7 cellular contexts compared by ENCODE assay signal in genomic region chr14:103121846-103122577, GRCh38. TPM values are rescaled to one million over a fixed set of nuclear protein-coding genes. Genes with fewer than 3 reads are reported as not detected.
DNase-seq lines count a peak whose midpoint lies in the region; ATAC-seq and TF ChIP-seq lines count a peak whose summit lies in the region.

No MANE protein-coding gene starts in this region.

- H3K9me3 ChIP-seq in HEK293 (ENCODE audit: control insufficient read depth, insufficient read depth, low read depth, low read length) (no peaks in the 10 kb centered on the region), breast epithelium (no peaks in the 10 kb centered on the region), thoracic aorta (no peaks in the 10 kb centered on the region)

- CTCF ChIA-PET in HEK293 (lab: Yijun Ruan, JAX): interaction anchor here (0.7 to 3.0 kb wide), 2 partner anchors 17 to 624 kb away, joined by 3 to 22 read pairs; no protein-coding TSS in a partner anchor

- H3K9me3 Mint-ChIP-seq in naive thymus-derived CD8-positive, alpha-beta T cell: peaks cover 0 to 2% (median 0%) of the 10 kb centered on the region in 9 donors

- H3K27me3 ChIP-seq in breast epithelium (no peaks in the 10 kb centered on the region), thoracic aorta (replicated peaks; ENCODE audit: insufficient read depth) (no peaks in the 10 kb centered on the region)

- peak overlapping the region in 5 of 10 donors; percentile 47 to 61 (median 58) for H3K4me3 Mint-ChIP-seq in naive thymus-derived CD8-positive, alpha-beta T cell

- intact Hi-C loops in breast epithelium (cut with DNase I; ENCODE audit: low total_unique reads): no loop called here

- peak overlapping the region; percentile 85 for H3K27ac ChIP-seq in HEK293 (ENCODE audit: extremely low read depth, low read depth, low read length)
- peak overlapping the region; percentile 87 to 95 for H3K27ac ChIP-seq in breast epithelium
- H3K27ac ChIP-seq in thoracic aorta: peak overlapping the region; percentile 50 to 71

- ATAC-seq in left lobe of liver (peak; percentile 22), thoracic aorta (ENCODE audit: insufficient number of reproducible peaks, low FRiP score, low read depth) (no peak), GM18867 (IDR thresholded peaks at IDR 0.05; ENCODE audit: unreplicated experiment) (no peak)
- no peak for ATAC-seq in naive thymus-derived CD8-positive, alpha-beta T cell

- DNase-seq in NCI-H446 treated with DMSO at 0.1 percent for 48 hours (lab: John Stamatoyannopoulos, UW): peak; percentile 13
- DNase-seq in breast epithelium (ENCODE audit: low spot score in 2 of 2): peak; percentile 71 to 85
- DNase-seq in left lobe of liver (ENCODE audit: low spot score): peak; percentile 79
- DNase-seq in thoracic aorta (ENCODE audit: low spot score): no peak
- no peak for DNase-seq in naive thymus-derived CD8-positive, alpha-beta T cell

- H3K36me3 ChIP-seq in HEK293 (ENCODE audit: control insufficient read depth in 2 of 2, insufficient read depth in 1 of 2, low read length in 2 of 2) (no peaks in the 10 kb centered on the region), breast epithelium (no peaks in the 10 kb centered on the region), thoracic aorta (no peaks in the 10 kb centered on the region)

- peaks cover 10% of the 10 kb centered on the region for H3K4me1 ChIP-seq in HEK293 (ENCODE audit: control insufficient read depth, insufficient read depth, low read length)
- H3K4me1 ChIP-seq in breast epithelium: peaks cover 18 to 33% of the 10 kb centered on the region in 2 donors
- H3K4me1 ChIP-seq in thoracic aorta (ENCODE audit: control insufficient read depth in 1 of 2, low read depth in 2 of 2): peaks cover 12 to 54% of the 10 kb centered on the region in 2 donors

- H3K27me3 Mint-ChIP-seq in naive thymus-derived CD8-positive, alpha-beta T cell: peaks cover 2 to 49% (median 28%) of the 10 kb centered on the region in 5 donors

- no peaks in the 10 kb centered on the region for H3K36me3 Mint-ChIP-seq in naive thymus-derived CD8-positive, alpha-beta T cell

- POLR2A ChIA-PET in HEK293 (lab: Yijun Ruan, JAX): no interaction called here
- POLR2A ChIA-PET in naive thymus-derived CD8-positive, alpha-beta T cell (lab: Charles Lee): no interaction called here

- TF ChIP-seq POLR2A in breast epithelium (IDR thresholded peaks at IDR 0.05): no peak

- no peak overlapping the region for H3K4me3 ChIP-seq in HEK293 (ENCODE audit: low read depth, low read length)
- H3K4me3 ChIP-seq in breast epithelium: peak overlapping the region; percentile 68 to 82 (median 74)
- peak overlapping the region; percentile 83 for H3K4me3 ChIP-seq in thoracic aorta

- H3K27ac Mint-ChIP-seq in naive thymus-derived CD8-positive, alpha-beta T cell: no peak overlapping the region

- no peak for TF ChIP-seq CTCF in HEK293 (tag by site-specific recombination; IDR thresholded peaks at IDR 0.05)
- no peak for TF ChIP-seq CTCF in breast epithelium (IDR thresholded peaks at IDR 0.05)
- no peak for TF ChIP-seq CTCF in thoracic aorta (IDR thresholded peaks at IDR 0.05)

- peaks cover 6 to 9% (median 8%) of the 10 kb centered on the region in 4 donors for H3K4me1 Mint-ChIP-seq in naive thymus-derived CD8-positive, alpha-beta T cell

TF ChIP-seq in HEK293, 187 proteins besides CTCF, POLR2A, EP300 and RAD21 (continues in another document):
- peak; percentile 70; the same call in 1 of the 2 replicates for TF ChIP-seq SCRT1 (tag by site-specific recombination; IDR thresholded peaks at IDR 0.05; ENCODE audit: borderline replicate concordance)
- peak; percentile 85 for TF ChIP-seq GLIS2 (tag by site-specific recombination; IDR thresholded peaks at IDR 0.05)
- 0 out of 2 replicates have a peak, but pooled peaks have one; percentile 44 for TF ChIP-seq ZBTB10 (tag by site-specific recombination; IDR thresholded peaks at IDR 0.05)
- TF ChIP-seq ZEB2 (tag by site-specific recombination; IDR thresholded peaks at IDR 0.05): peak; percentile 63
- no peak for TF ChIP-seq ZNF214 (tag by site-specific recombination; IDR thresholded peaks at IDR 0.05; ENCODE audit: borderline replicate concordance)
- peak; percentile 96 for TF ChIP-seq PATZ1 (tag by site-specific recombination; IDR thresholded peaks at IDR 0.05)
- peak; percentile 52 for TF ChIP-seq ZNF366 (tag by site-specific recombination; conservative IDR thresholded peaks at IDR 0.05)
- TF ChIP-seq ZNF76 (tag by site-specific recombination; IDR thresholded peaks at IDR 0.05; ENCODE audit: borderline replicate concordance, low read depth): 0 out of 2 replicates have a peak, but pooled peaks have one; percentile 16
- no peak for TF ChIP-seq TRIM28 (IDR thresholded peaks at IDR 0.05; ENCODE audit: borderline replicate concordance, low read length)
- TF ChIP-seq KLF17 (tag by site-specific recombination; IDR thresholded peaks at IDR 0.05): no peak
- 0 out of 2 replicates have a peak, but pooled peaks have one; percentile 50 for TF ChIP-seq PBX3 (CRISPR knock-in tag; IDR thresholded peaks at IDR 0.05)
- peak; percentile 69; the same call in 1 of the 2 replicates for TF ChIP-seq ZNF561 (tag by site-specific recombination; IDR thresholded peaks at IDR 0.05; ENCODE audit: borderline replicate concordance)

RNA-seq across cellular contexts. Expression of gene TNFAIP2, which starts 1.2 kb away (rescaled TPM):
- total RNA-seq in breast epithelium: 10 to 100 TPM; 43.6 to 76.5 (median 60.0) TPM
- total RNA-seq in left lobe of liver: 27.9 TPM
- total RNA-seq in thoracic aorta: 100 to 1,000 TPM; 135 to 228 TPM
- 1 to 10 TPM in 1 of 2 experiments, under 1 TPM in 1; 0.55 to 1.0 TPM for total RNA-seq in naive thymus-derived CD8-positive, alpha-beta T cell
- not detected for polyA plus RNA-seq in naive thymus-derived CD8-positive, alpha-beta T cell

RNA-seq across cellular contexts. Expression of gene EXOC3L4, which starts 27.5 kb away (rescaled TPM):
- total RNA-seq in breast epithelium (1 to 10 TPM in 1 of 3 donors, under 1 TPM in 1, not detected in 1; 0.66 to 1.0 TPM), left lobe of liver (81.5 TPM), thoracic aorta (not detected)
- total RNA-seq in naive thymus-derived CD8-positive, alpha-beta T cell: not detected
- not detected for polyA plus RNA-seq in naive thymus-derived CD8-positive, alpha-beta T cell

RNA-seq across cellular contexts. Expression of gene LBHD2, which starts 38.0 kb away (rescaled TPM):
- total RNA-seq in breast epithelium (not detected), left lobe of liver (not detected), thoracic aorta (not detected)
- not detected for total RNA-seq in naive thymus-derived CD8-positive, alpha-beta T cell
- not detected for polyA plus RNA-seq in naive thymus-derived CD8-positive, alpha-beta T cell

Comparison
In these comparisons a context has a peak if more than half of its experiments do, and no peak if none do; other contexts are left out.
1. DNase-seq: peak in NCI-H446 treated with DMSO at 0.1 percent for 48 hours (single experiment), breast epithelium (2 of 2) and left lobe of liver (single experiment); none in thoracic aorta (single experiment) and naive thymus-derived CD8-positive, alpha-beta T cell (0 of 10).
2. RNA of gene TNFAIP2, which starts 1.2 kb away (total RNA-seq): 135 to 228 TPM in thoracic aorta, 43.6 to 76.5 TPM in breast epithelium and 27.9 TPM in left lobe of liver (single experiment); 0.55 to 1.0 TPM in naive thymus-derived CD8-positive, alpha-beta T cell; every median in the first group is over 10 times any median in the second.
3. RNA of gene EXOC3L4, which starts 27.5 kb away (total RNA-seq): 81.5 TPM in left lobe of liver (single experiment); 0.66 to 1.0 TPM in breast epithelium, not detected in thoracic aorta and not detected in naive thymus-derived CD8-positive, alpha-beta T cell; every median in the first group is over 10 times any median in the second.
4. Peak in every context shown above with its lines, with median percentiles within 50 percentile points of each other: H3K27ac ChIP-seq.